In genomic region chr12:52010692-52011601, GRCh38 we compare ENCODE assay signal across 10 cellular contexts. TPM values are rescaled to one million over a fixed set of nuclear protein-coding genes. Genes with fewer than 3 reads are reported as not detected.
DNase-seq lines count a peak whose midpoint lies in the region; ATAC-seq and TF ChIP-seq lines count a peak whose summit lies in the region.
"Had no signal": no experiment of that assay in that cellular context is flagged by ENCODE, and none has a peak within 500 bp of the region (broad histone marks: within the 10 kb centered on the region; RNA-seq: fewer than 3 reads in every experiment).

No MANE protein-coding gene starts in this region.

- H3K9me3 Mint-ChIP-seq in naive B cell: no peaks in the 10 kb centered on the region
- H3K9me3 Mint-ChIP-seq: WTC11 had no signal

- H3K27me3 ChIP-seq in right atrium auricular region (peaks cover 0 to 5% of the 10 kb centered on the region in 2 donors), uterus (no peaks in the 10 kb centered on the region)
- H3K27me3 ChIP-seq in effector memory CD4-positive, alpha-beta T cell (replicated peaks; ENCODE audit: control insufficient read depth, insufficient read depth, low read length, poor library complexity, severe bottlenecking): no peaks in the 10 kb centered on the region

- H3K4me3 ChIP-seq in right atrium auricular region (peak overlapping the region in 1 of 2 donors; percentile 82), uterus (no peak overlapping the region)
- no peak overlapping the region for H3K4me3 ChIP-seq in effector memory CD4-positive, alpha-beta T cell (ENCODE audit: insufficient read depth, low read depth, low read length, poor library complexity, severe bottlenecking)

- H3K27me3 Mint-ChIP-seq in naive B cell: no peaks in the 10 kb centered on the region

- H3K36me3 ChIP-seq in right atrium auricular region: peaks cover 25% of the 10 kb centered on the region
- peaks cover 63% of the 10 kb centered on the region for H3K36me3 ChIP-seq in effector memory CD4-positive, alpha-beta T cell (ENCODE audit: control insufficient read depth, insufficient read depth, low read length)
- H3K36me3 ChIP-seq in uterus: no peaks in the 10 kb centered on the region

- DNase-seq in right atrium auricular region (ENCODE audit: low spot score): no peak
- DNase-seq in left cardiac atrium: no peak
- DNase-seq in effector memory CD4-positive, alpha-beta T cell: no peak
- DNase-seq in naive B cell: peak; percentile 37
- DNase-seq in uterus: peak in 1 of 2 donors; percentile 33
- no peak for DNase-seq in SKM-1 (lab: John Stamatoyannopoulos, UW; ENCODE audit: unreplicated experiment)
- no peak for DNase-seq in SIG-M5 (lab: John Stamatoyannopoulos, UW)
- DNase-seq: amniotic stem cell had no signal

- no peak for ATAC-seq in left cardiac atrium
- ATAC-seq in naive B cell (ENCODE audit: low read depth in 2 of 2): no peak
- ATAC-seq in HG03175 (IDR thresholded peaks at IDR 0.05; ENCODE audit: unreplicated experiment): no peak

- H3K9me3 ChIP-seq in right atrium auricular region: no peaks in the 10 kb centered on the region
- no peaks in the 10 kb centered on the region for H3K9me3 ChIP-seq in effector memory CD4-positive, alpha-beta T cell (ENCODE audit: control insufficient read depth, low read length)
- H3K9me3 ChIP-seq in uterus: no peaks in the 10 kb centered on the region

- H3K4me1 Mint-ChIP-seq in naive B cell: peaks cover 25 to 35% (median 32%) of the 10 kb centered on the region in 3 donors

- TF ChIP-seq CTCF in right atrium auricular region (IDR thresholded peaks at IDR 0.05) (no peak), uterus (IDR thresholded peaks at IDR 0.05) (no peak)

- TF ChIP-seq POLR2A in uterus (IDR thresholded peaks at IDR 0.05): no peak

- H3K27ac ChIP-seq in right atrium auricular region: peak overlapping the region; percentile 90 to 92
- H3K27ac ChIP-seq in effector memory CD4-positive, alpha-beta T cell (ENCODE audit: insufficient read depth, low read length, poor library complexity, severe bottlenecking): peak overlapping the region; percentile 11
- H3K27ac ChIP-seq in uterus: peak overlapping the region; percentile 94 to 95

- peak overlapping the region in 4 of 8 donors; percentile 19 to 97 (median 36) for H3K4me3 Mint-ChIP-seq in naive B cell
- H3K4me3 Mint-ChIP-seq: WTC11 had no signal

- H3K36me3 Mint-ChIP-seq in naive B cell: peaks cover 0 to 7% of the 10 kb centered on the region in 2 donors

- peaks cover 0 to 36% of the 10 kb centered on the region in 2 donors for H3K4me1 ChIP-seq in right atrium auricular region
- H3K4me1 ChIP-seq in effector memory CD4-positive, alpha-beta T cell (ENCODE audit: control insufficient read depth, insufficient read depth, low read length, poor library complexity, severe bottlenecking): peaks cover 28% of the 10 kb centered on the region
- H3K4me1 ChIP-seq in uterus: peaks cover 0 to 6% of the 10 kb centered on the region in 2 donors

- H3K27ac Mint-ChIP-seq in naive B cell: peak overlapping the region; percentile 23 to 99 (median 87)

- intact Hi-C loops in left cardiac atrium (cut with DNase I): no loop called here
- intact Hi-C loops in uterus (cut with DNase I; ENCODE audit: low total_unique reads): no loop called here

RNA-seq across cellular contexts. Expression of gene TAMALIN, which starts 4.2 kb away (rescaled TPM):
- total RNA-seq in right atrium auricular region (10 to 100 TPM; 17.6 to 23.2 TPM), left cardiac atrium (10 to 100 TPM; 25.3 to 44.0 TPM), uterus (100 to 1,000 TPM in 1 of 4 donors, 10 to 100 TPM in 2, 1 to 10 TPM in 1; 6.4 to 153 (median 42.1) TPM)
- polyA plus RNA-seq in naive B cell (ENCODE audit: low read depth in 6 of 6): 10 to 100 TPM in 5 of 6 donors, 1 to 10 TPM in 1; 2.9 to 28.7 (median 16.9) TPM

RNA-seq across cellular contexts. Expression of gene NR4A1, which starts 40.3 kb away (rescaled TPM):
- 100 to 1,000 TPM; 150 to 238 TPM for total RNA-seq in right atrium auricular region
- 100 to 1,000 TPM in 1 of 2 donors, 10 to 100 TPM in 1; 85.6 to 172 TPM for total RNA-seq in left cardiac atrium
- 10 to 100 TPM in 4 of 6 donors, 1 to 10 TPM in 2; 6.7 to 24.9 (median 12.6) TPM for polyA plus RNA-seq in naive B cell (ENCODE audit: low read depth in 6 of 6)
- 100 to 1,000 TPM in 3 of 4 donors, 10 to 100 TPM in 1; 31.7 to 297 (median 135) TPM for total RNA-seq in uterus

RNA-seq across cellular contexts. Expression of gene ATG101, which starts 58.8 kb away (rescaled TPM):
- total RNA-seq in right atrium auricular region: 10 to 100 TPM; 26.8 to 36.9 TPM
- 10 to 100 TPM; 25.2 to 28.7 TPM for total RNA-seq in left cardiac atrium
- polyA plus RNA-seq in naive B cell (ENCODE audit: low read depth in 6 of 6): 10 to 100 TPM; 20.1 to 35.5 (median 24.4) TPM
- 10 to 100 TPM; 28.3 to 42.1 (median 37.2) TPM for total RNA-seq in uterus

RNA-seq across cellular contexts. Expression of gene ACVR1B, which starts 59.4 kb away (rescaled TPM):
- total RNA-seq in right atrium auricular region (10 to 100 TPM in 1 of 2 donors, 1 to 10 TPM in 1; 8.2 to 12.5 TPM), left cardiac atrium (10 to 100 TPM; 13.0 to 19.3 TPM), uterus (10 to 100 TPM in 3 of 4 donors, 1 to 10 TPM in 1; 2.6 to 31.6 (median 14.4) TPM)
- polyA plus RNA-seq in naive B cell (ENCODE audit: low read depth in 6 of 6): 1 to 10 TPM in 1 of 6 donors, under 1 TPM in 4, not detected in 1; 0.43 to 1.1 (median 0.51) TPM

Comparison
In these comparisons a context has a peak if more than half of its experiments do, and no peak if none do; other contexts are left out.
1. H3K27ac ChIP-seq: peak in every context shown above with its lines; median percentile 94 in uterus; 91 in right atrium auricular region; 11 in effector memory CD4-positive, alpha-beta T cell.